16 cellular contexts compared by ENCODE assay signal in genomic region chr15:88477126-88477525, GRCh38.
"Had no signal": no experiment of that assay in that cellular context is flagged by ENCODE, and none has a peak within 500 bp of the region (broad histone marks: within the 10 kb centered on the region; RNA-seq: fewer than 3 reads in every experiment).

No MANE protein-coding gene starts in this region.

- H3K27me3 ChIP-seq: body of pancreas, heart left ventricle, right atrium auricular region, suprapubic skin had no signal

- DNase-seq: activated CD4-positive, alpha-beta T cell treated with anti-CD3 and anti-CD28 coated beads, Interleukin-2, amount 50 U/mL, for 48 hours; activated effector memory CD4-positive, alpha-beta T cell treated with Interleukin-2 at 50 U/mL for 16 hours; amniotic stem cell; effector memory CD4-positive, alpha-beta T cell; left cardiac atrium; stimulated activated naive CD8-positive, alpha-beta T cell treated with anti-CD3 and anti-CD28 coated beads, Interleukin-15, Interleukin-2, amounts not matched to agents 100 U/mL and 50 U/mL, for 24 hours had no signal

- H3K36me3 Mint-ChIP-seq: activated naive CD4-positive, alpha-beta T cell treated with anti-CD3 and anti-CD28 coated beads, Interleukin-2, amount 50 U/mL, for 72 hours had no signal

- H3K9me3 ChIP-seq: body of pancreas, heart left ventricle, mucosa of descending colon, right atrium auricular region, suprapubic skin had no signal

- H3K9me3 Mint-ChIP-seq: activated naive CD4-positive, alpha-beta T cell treated with anti-CD3 and anti-CD28 coated beads, Interleukin-2, amount 50 U/mL, for 72 hours; naive thymus-derived CD4-positive, alpha-beta T cell; T-helper 2 cell treated with Interferon-gamma antibody and Interleukin-4, amounts not matched to agents 5 μg/mL and 100 μg/mL, for 36 hours; type B pancreatic cell had no signal

- H3K4me3 Mint-ChIP-seq: naive thymus-derived CD4-positive, alpha-beta T cell; T-helper 2 cell treated with Interferon-gamma antibody and Interleukin-4, amounts not matched to agents 5 μg/mL and 100 μg/mL, for 36 hours; type B pancreatic cell had no signal

- H3K4me1 ChIP-seq: right atrium auricular region, suprapubic skin had no signal

- H3K27ac Mint-ChIP-seq: naive thymus-derived CD4-positive, alpha-beta T cell; T-helper 2 cell treated with Interferon-gamma antibody and Interleukin-4, amounts not matched to agents 5 μg/mL and 100 μg/mL, for 36 hours; type B pancreatic cell had no signal

- H3K4me3 ChIP-seq: body of pancreas, heart left ventricle, lung, mucosa of descending colon, right atrium auricular region, suprapubic skin had no signal

- H3K27me3 Mint-ChIP-seq: naive thymus-derived CD4-positive, alpha-beta T cell; type B pancreatic cell had no signal

- ATAC-seq: stimulated activated naive CD8-positive, alpha-beta T cell treated with anti-CD3 and anti-CD28 coated beads, Interleukin-15, Interleukin-2, amounts not matched to agents 100 U/mL and 50 U/mL, for 24 hours had no signal

- H3K27ac ChIP-seq: body of pancreas, suprapubic skin had no signal
